In the genomic region with DNA sequence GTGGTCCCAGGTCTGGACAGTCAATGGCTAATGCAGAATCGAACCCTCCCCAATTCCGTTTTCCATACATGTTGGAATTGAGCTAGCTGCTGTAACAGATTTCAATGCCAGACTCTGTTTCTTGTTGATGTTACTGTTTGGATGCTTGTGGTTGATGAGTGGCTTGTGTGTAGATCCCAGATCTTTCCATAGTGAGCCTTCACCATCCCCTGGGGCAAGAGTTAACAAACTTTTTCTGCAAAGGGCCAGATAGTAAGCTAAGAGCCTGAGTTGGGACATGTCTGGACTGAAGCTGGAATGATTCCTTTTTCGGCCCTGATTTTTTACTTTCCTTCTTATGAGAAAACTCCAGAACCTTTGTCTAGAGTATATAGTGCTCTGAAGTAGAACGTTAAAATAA, we compare ENCODE assay signal across 31 cellular contexts.
DNase-seq lines count a peak whose midpoint lies in the region; ATAC-seq and TF ChIP-seq lines count a peak whose summit lies in the region.
"Had no signal": no experiment of that assay in that cellular context is flagged by ENCODE, and none has a peak within 500 bp of the region (broad histone marks: within the 10 kb centered on the region; RNA-seq: fewer than 3 reads in every experiment).

No MANE protein-coding gene starts in this region.

- H3K36me3 Mint-ChIP-seq in immature natural killer cell, result no peaks in the 10 kb centered on the region
- H3K36me3 Mint-ChIP-seq: activated CD8-positive, alpha-beta memory T cell treated with anti-CD3 and anti-CD28 coated beads, Interleukin-2, amount 10 ng/mL, durations not matched to agents 7 days and 5 days; naive thymus-derived CD8-positive, alpha-beta T cell had no signal

- H3K9me3 Mint-ChIP-seq in immature natural killer cell, result no peaks in the 10 kb centered on the region
- H3K9me3 Mint-ChIP-seq: activated naive CD8-positive, alpha-beta T cell treated with anti-CD3 and anti-CD28 coated beads, Interleukin-2, amount 50 U/mL, for 24 hours; activated T-cell treated with anti-CD3 and anti-CD28 coated beads, Interleukin-2, amount 50 U/mL, for 4 hours; central memory CD8-positive, alpha-beta T cell; naive thymus-derived CD8-positive, alpha-beta T cell had no signal

- peaks cover 0 to 5% (median 2%) of the 10 kb centered on the region in 3 donors for H3K27me3 Mint-ChIP-seq in immature natural killer cell (ENCODE audit: low read depth in 3 of 3)
- H3K27me3 Mint-ChIP-seq: activated CD8-positive, alpha-beta memory T cell treated with anti-CD3 and anti-CD28 coated beads, Interleukin-2, amount 10 ng/mL, durations not matched to agents 7 days and 5 days; activated naive CD8-positive, alpha-beta T cell treated with anti-CD3 and anti-CD28 coated beads, Interleukin-2, amount 50 U/mL, for 24 hours; central memory CD8-positive, alpha-beta T cell; naive thymus-derived CD8-positive, alpha-beta T cell; progenitor cell of endocrine pancreas had no signal

- H3K4me3 Mint-ChIP-seq in immature natural killer cell, result no peak overlapping the region
- H3K4me3 Mint-ChIP-seq: activated CD8-positive, alpha-beta memory T cell treated with anti-CD3 and anti-CD28 coated beads, Interleukin-2, amount 10 ng/mL, durations not matched to agents 7 days and 5 days; activated naive CD8-positive, alpha-beta T cell treated with anti-CD3 and anti-CD28 coated beads, Interleukin-2, amount 50 U/mL, for 24 hours; activated T-cell treated with anti-CD3 and anti-CD28 coated beads, Interleukin-2, amount 50 U/mL, for 4 hours; central memory CD8-positive, alpha-beta T cell; naive thymus-derived CD8-positive, alpha-beta T cell had no signal

- peak; percentile 21 for DNase-seq in GM03348 (ENCODE audit: low spot score)
- DNase-seq in amniotic epithelial cell (ENCODE audit: low read depth), result peak; percentile 2
- peak; percentile 20 to 62 for DNase-seq in foreskin fibroblast
- DNase-seq in stromal cell of bone marrow (ENCODE audit: low read depth), result peak; percentile 64
- DNase-seq in immature natural killer cell, result no peak
- no peak for DNase-seq in iPS-NIHi7 (ENCODE audit: extremely low spot score)
- DNase-seq: activated CD4-positive, alpha-beta T cell treated with anti-CD3 and anti-CD28 coated beads, Interleukin-2, amount 50 U/mL, for 4 hours; activated CD8-positive, alpha-beta memory T cell treated with anti-CD3 and anti-CD28 coated beads, Interleukin-2, amount 10 ng/mL, durations not matched to agents 7 days and 5 days; activated gamma-delta T cell; activated naive CD8-positive, alpha-beta T cell treated with anti-CD3 and anti-CD28 coated beads, Interleukin-2, amount 50 U/mL, for 24 hours; activated T-cell treated with anti-CD3 and anti-CD28 coated beads, Interleukin-2, amount 50 U/mL, for 4 hours; DND-41; esophagus squamous epithelium; H7; Kasumi-1; kidney; naive thymus-derived CD8-positive, alpha-beta T cell; NCI-H1092; NCI-H1694; NCI-H446; NCI-H774; nucleus accumbens; right lobe of liver; SHP77; stimulated activated CD4-positive, alpha-beta T cell treated with anti-CD3 and anti-CD28 coated beads, Interleukin-4, amount 100 ng/mL, for 24 hours; T-helper 2 cell; transverse colon had no signal

- H3K27ac Mint-ChIP-seq in immature natural killer cell, result no peak overlapping the region
- H3K27ac Mint-ChIP-seq: activated CD8-positive, alpha-beta memory T cell treated with anti-CD3 and anti-CD28 coated beads, Interleukin-2, amount 10 ng/mL, durations not matched to agents 7 days and 5 days; activated naive CD8-positive, alpha-beta T cell treated with anti-CD3 and anti-CD28 coated beads, Interleukin-2, amount 50 U/mL, for 24 hours; progenitor cell of endocrine pancreas had no signal

- peaks cover 20 to 25% of the 10 kb centered on the region in 2 donors for H3K4me1 Mint-ChIP-seq in immature natural killer cell

- TF ChIP-seq CTCF in foreskin fibroblast (IDR thresholded peaks at IDR 0.05; ENCODE audit: low read depth, low read length), result no peak

- ATAC-seq in HG03457 (IDR thresholded peaks at IDR 0.05; ENCODE audit: unreplicated experiment), result no peak
- ATAC-seq: activated CD8-positive, alpha-beta memory T cell treated with anti-CD3 and anti-CD28 coated beads, Interleukin-2, amount 10 ng/mL, durations not matched to agents 7 days and 5 days; activated naive CD8-positive, alpha-beta T cell treated with anti-CD3 and anti-CD28 coated beads, Interleukin-2, amount 50 U/mL, for 24 hours; activated T-cell treated with anti-CD3 and anti-CD28 coated beads, Interleukin-2, amount 50 U/mL, for 4 hours; naive thymus-derived CD8-positive, alpha-beta T cell; Panc1; right lobe of liver had no signal

- H3K4me3 ChIP-seq in foreskin fibroblast (ENCODE audit: low read depth in 1 of 2, low read length in 2 of 2), result no peak overlapping the region
- H3K4me3 ChIP-seq: esophagus squamous epithelium, right lobe of liver, transverse colon had no signal

Comparison
In these comparisons a context has a peak if more than half of its experiments do, and no peak if none do; other contexts are left out.
1. DNase-seq: peak in GM03348 (single experiment), amniotic epithelial cell (single experiment), foreskin fibroblast (2 of 2) and stromal cell of bone marrow (single experiment); none in immature natural killer cell (0 of 3) and iPS-NIHi7 (single experiment).